ENCODE assay signal across 12 cellular contexts in genomic region chr6:75524322-75524972, GRCh38. TPM values are rescaled to one million over a fixed set of nuclear protein-coding genes. Genes with fewer than 3 reads are reported as not detected.
A peak's percentile ranks its signal among the peaks of the same experiment; 100 is the strongest.
DNase-seq lines count a peak whose midpoint lies in the region; ATAC-seq and TF ChIP-seq lines count a peak whose summit lies in the region.
"Had no signal": no experiment of that assay in that cellular context is flagged by ENCODE, and none has a peak within 500 bp of the region (broad histone marks: within the 10 kb centered on the region; RNA-seq: fewer than 3 reads in every experiment).

No MANE protein-coding gene starts in this region.

- WGBS in transverse colon (ENCODE audit: low coverage in 1 of 2), 2 donors, result 13 to 22% methylated on average over 9 of the region's 9 CpGs

- H2AFZ ChIP-seq in OCI-LY7 (ENCODE audit: low read length), result no peak overlapping the region

- H3K4me1 ChIP-seq in transverse colon (peaks cover 0 to 15% (median 0%) of the 10 kb centered on the region in 4 donors), OCI-LY7 (ENCODE audit: insufficient read depth, low read length, poor library complexity, severe bottlenecking) (no peaks in the 10 kb centered on the region)

- H3K4me3 ChIP-seq in WERI-Rb-1 (ENCODE audit: low read depth, low read length), result no peak overlapping the region
- H3K4me3 ChIP-seq in transverse colon, result no peak overlapping the region
- no peak overlapping the region for H3K4me3 ChIP-seq in OCI-LY7 (ENCODE audit: low read depth, low read length, poor library complexity, severe bottlenecking)

- no peaks in the 10 kb centered on the region for H4K20me1 ChIP-seq in OCI-LY7 (ENCODE audit: insufficient read depth, low read length)

- H3K27ac ChIP-seq in WERI-Rb-1 (no peak overlapping the region), transverse colon (peak overlapping the region in 3 of 4 donors; percentile 12 to 28 (median 17)), OCI-LY7 (ENCODE audit: low read depth, low read length, poor library complexity, severe bottlenecking) (no peak overlapping the region)

- H3K9me2 ChIP-seq in OCI-LY7 (ENCODE audit: insufficient read depth, low read length), result no peaks in the 10 kb centered on the region

- H3K27me3 ChIP-seq in WERI-Rb-1 (ENCODE audit: insufficient read depth, low read depth, severe bottlenecking) (no peaks in the 10 kb centered on the region), transverse colon (no peaks in the 10 kb centered on the region)

- no peaks in the 10 kb centered on the region for H3K36me3 ChIP-seq in WERI-Rb-1
- H3K36me3 ChIP-seq in transverse colon, result no peaks in the 10 kb centered on the region
- H3K36me3 ChIP-seq in OCI-LY7 (ENCODE audit: insufficient read depth, low read length), result no peaks in the 10 kb centered on the region

- POLR2A ChIA-PET in OCI-LY7 (lab: Charles Lee), result interaction anchor here (1.6 kb wide), 1 partner anchor 10 kb away, joined by 4 read pairs; no protein-coding TSS in a partner anchor

- no peak for TF ChIP-seq CTCF in WERI-Rb-1 (IDR thresholded peaks at IDR 0.05; ENCODE audit: low read depth, low read length)
- no peak for TF ChIP-seq CTCF in transverse colon (IDR thresholded peaks at IDR 0.05)
- TF ChIP-seq CTCF in OCI-LY7 (conservative IDR thresholded peaks at IDR 0.05; ENCODE audit: low read length), result no peak

- TF ChIP-seq POLR2A in transverse colon (IDR thresholded peaks at IDR 0.05), result no peak

- H3K9me3 Mint-ChIP-seq in stimulated activated effector memory CD8-positive, alpha-beta T cell treated with anti-CD3 and anti-CD28 coated beads, Interleukin-12 subunit alpha, Interleukin-12 subunit beta, amount 100 ng/mL, for 72 hours, result no peaks in the 10 kb centered on the region

- CTCF ChIA-PET in OCI-LY7 (lab: Charles Lee; ENCODE audit: unreplicated experiment), result interaction anchor here (0.6 kb wide), 1 partner anchor 268 kb away, joined by 3 read pairs; no protein-coding TSS in a partner anchor

- no peak overlapping the region for H3K4me2 ChIP-seq in OCI-LY7 (ENCODE audit: low read length)

- intact Hi-C loops in transverse colon (cut with DNase I; ENCODE audit: low total_unique reads), result loop anchor here (10.0 kb wide), 1 partner anchor 260 kb away; no protein-coding TSS in a partner anchor
- intact Hi-C loops in OCI-LY7 (cut with micrococcal nuclease; ENCODE audit: unreplicated experiment), result no loop called here

- H3K79me2 ChIP-seq in OCI-LY7 (ENCODE audit: insufficient read depth, low read depth, low read length), result no peaks in the 10 kb centered on the region

- no peak for TF ChIP-seq EP300 in transverse colon (IDR thresholded peaks at IDR 0.05; ENCODE audit: low read depth)

- no peaks in the 10 kb centered on the region for H3K9me3 ChIP-seq in WERI-Rb-1 (ENCODE audit: severe bottlenecking)
- no peaks in the 10 kb centered on the region for H3K9me3 ChIP-seq in transverse colon
- H3K9me3 ChIP-seq in OCI-LY7 (ENCODE audit: low read length), result no peaks in the 10 kb centered on the region

- no peaks in the 10 kb centered on the region for H3K36me3 Mint-ChIP-seq in stimulated activated effector memory CD8-positive, alpha-beta T cell treated with anti-CD3 and anti-CD28 coated beads, Interleukin-12 subunit alpha, Interleukin-12 subunit beta, amount 100 ng/mL, for 72 hours

- no peaks in the 10 kb centered on the region for H3K4me1 Mint-ChIP-seq in stimulated activated effector memory CD8-positive, alpha-beta T cell treated with anti-CD3 and anti-CD28 coated beads, Interleukin-12 subunit alpha, Interleukin-12 subunit beta, amount 100 ng/mL, for 72 hours
- H3K4me1 Mint-ChIP-seq: B cell had no signal

- in situ Hi-C loops in transverse colon (cut with MboI; ENCODE audit: low pct_ligation_motif_present in 1 of 4, low pct_unique_long_range_greater_than_20kb in 1 of 4, low sequenced_read_pairs in 3 of 4), result loop anchor here in 3 of 4 donors (10.0 to 25.0 kb wide), 2 partner anchors 212 to 230 kb away; no protein-coding TSS in a partner anchor

- no peak overlapping the region for H3K4me3 Mint-ChIP-seq in stimulated activated effector memory CD8-positive, alpha-beta T cell treated with anti-CD3 and anti-CD28 coated beads, Interleukin-12 subunit alpha, Interleukin-12 subunit beta, amount 100 ng/mL, for 72 hours
- H3K4me3 Mint-ChIP-seq: B cell had no signal

- DNase-seq in NCI-H748 (lab: John Stamatoyannopoulos, UW; ENCODE audit: unreplicated experiment), result peak; percentile 7
- no peak for DNase-seq in NCI-H748 treated with DMSO at 0.1 percent for 48 hours (lab: John Stamatoyannopoulos, UW)
- peak; percentile 53 for DNase-seq in WERI-Rb-1
- DNase-seq in kidney tubule cell (ENCODE audit: low spot score), result peak; percentile 89
- DNase-seq in transverse colon, result no peak
- DNase-seq in stimulated activated effector memory CD8-positive, alpha-beta T cell treated with anti-CD3 and anti-CD28 coated beads, Interleukin-12 subunit alpha, Interleukin-12 subunit beta, amount 100 ng/mL, for 72 hours (ENCODE audit: low spot score in 2 of 2), result no peak
- no peak for DNase-seq in NCI-H345 (lab: John Stamatoyannopoulos, UW)
- no peak for DNase-seq in OCI-LY7 (ENCODE audit: low spot score)
- DNase-seq: activated CD4-positive, alpha-beta T cell treated with anti-CD3 and anti-CD28 coated beads for 48 hours; erythroblast; NCI-H1092 treated with DMSO at 0.1 percent for 48 hours had no signal

- BruUV-seq in OCI-LY7 (replicated peaks; lab: Mats Ljungman, UMichigan), result no TSS peak

- ATAC-seq in stimulated activated effector memory CD8-positive, alpha-beta T cell treated with anti-CD3 and anti-CD28 coated beads, Interleukin-12 subunit alpha, Interleukin-12 subunit beta, amount 100 ng/mL, for 72 hours, result no peak

- no peak overlapping the region for H3K27ac Mint-ChIP-seq in stimulated activated effector memory CD8-positive, alpha-beta T cell treated with anti-CD3 and anti-CD28 coated beads, Interleukin-12 subunit alpha, Interleukin-12 subunit beta, amount 100 ng/mL, for 72 hours
- H3K27ac Mint-ChIP-seq: B cell had no signal

RNA-seq across cellular contexts. Expression of gene FILIP1, which starts 30.8 kb away (rescaled TPM):
- total RNA-seq in transverse colon, result 10 to 100 TPM in 1 of 4 donors, 1 to 10 TPM in 3; 6.0 to 12.3 (median 7.2) TPM
- not detected in 2 replicates for total RNA-seq in OCI-LY7 (2014; rRNA removed; shearing (Covaris generic))
- total RNA-seq in OCI-LY7 (2022), result not detected in 2 replicates
- total RNA-seq: B cell had no signal

Comparison
In these comparisons a context has a peak if more than half of its experiments do, and no peak if none do; other contexts are left out.
1. DNase-seq: peak in NCI-H748 (single experiment), WERI-Rb-1 (single experiment) and kidney tubule cell (single experiment); none in NCI-H748 treated with DMSO at 0.1 percent for 48 hours (single experiment), transverse colon (single experiment), stimulated activated effector memory CD8-positive, alpha-beta T cell treated with anti-CD3 and anti-CD28 coated beads, Interleukin-12 subunit alpha, Interleukin-12 subunit beta, amount 100 ng/mL, for 72 hours (0 of 2), NCI-H345 (single experiment) and OCI-LY7 (single experiment).
2. H3K27ac ChIP-seq: peak in transverse colon (3 of 4); none in WERI-Rb-1 (single experiment) and OCI-LY7 (single experiment).
3. RNA of gene FILIP1, which starts 30.8 kb away (total RNA-seq): 6.0 to 12.3 TPM in transverse colon; not detected in OCI-LY7; every median in the first group is over 4 times any median in the second.